ENCODE assay signal across 9 cellular contexts in genomic region chr20:6051505-6051904, GRCh38. TPM values are rescaled to one million over a fixed set of nuclear protein-coding genes. Genes with fewer than 3 reads are reported as not detected.
DNase-seq lines count a peak whose midpoint lies in the region; ATAC-seq, FAIRE-seq and TF ChIP-seq lines count a peak whose summit lies in the region.
"Had no signal": no experiment of that assay in that cellular context is flagged by ENCODE, and none has a peak within 500 bp of the region (broad histone marks: within the 10 kb centered on the region; RNA-seq: fewer than 3 reads in every experiment).

No MANE protein-coding gene starts in this region.

- peaks cover 23% of the 10 kb centered on the region for H3K4me1 ChIP-seq in HUES48 (ENCODE audit: control insufficient read depth, insufficient read depth, low read length)
- peaks cover 10% of the 10 kb centered on the region for H3K4me1 ChIP-seq in lower lobe of right lung

- H3K27ac Mint-ChIP-seq in activated CD4-positive, alpha-beta memory T cell treated with anti-CD3 and anti-CD28 coated beads for 36 hours, result no peak overlapping the region

- peak; percentile 55 to 57 for ATAC-seq in lower lobe of right lung
- ATAC-seq: sciatic nerve had no signal

- CTCF ChIA-PET in activated CD4-positive, alpha-beta memory T cell treated with anti-CD3 and anti-CD28 coated beads for 36 hours (lab: Charles Lee), result no interaction called here

- H3K27ac ChIP-seq in HUES48 (ENCODE audit: low read depth, low read length) (no peak overlapping the region), lower lobe of right lung (peak overlapping the region; percentile 68)

- H3K27me3 ChIP-seq in HUES48 (ENCODE audit: control insufficient read depth, insufficient read depth, low read length) (peaks cover 49% of the 10 kb centered on the region), bronchial epithelial cell (ENCODE audit: control insufficient read depth, insufficient read depth, low read length) (no peaks in the 10 kb centered on the region), lower lobe of right lung (ENCODE audit: low read depth) (peaks cover 23% of the 10 kb centered on the region)

- peak; percentile 81 for DNase-seq in AG10803 (ENCODE audit: low read depth)
- peak; percentile 72 for DNase-seq in bronchial epithelial cell (ENCODE audit: low read depth)
- DNase-seq in lower lobe of right lung, result no peak
- no peak for DNase-seq in GOT3 (lab: John Stamatoyannopoulos, UW)
- no peak for DNase-seq in NCI-H446 (lab: John Stamatoyannopoulos, UW)
- no peak for DNase-seq in activated CD4-positive, alpha-beta memory T cell treated with anti-CD3 and anti-CD28 coated beads for 36 hours
- no peak for DNase-seq in stimulated activated CD4-positive, alpha-beta T cell treated with anti-CD3 and anti-CD28 coated beads, Interleukin-15, amount 100 ng/mL, for 24 hours

- intact Hi-C loops in lower lobe of right lung (cut with DNase I), result no loop called here
- intact Hi-C loops in activated CD4-positive, alpha-beta memory T cell treated with anti-CD3 and anti-CD28 coated beads for 36 hours (cut with micrococcal nuclease), result no loop called here

- peak overlapping the region; percentile 48 for H3K4me3 ChIP-seq in AG10803 (ENCODE audit: low read length)
- H3K4me3 ChIP-seq in HUES48 (ENCODE audit: low read depth, low read length), result peak overlapping the region; percentile 62
- no peak overlapping the region for H3K4me3 ChIP-seq in bronchial epithelial cell (ENCODE audit: low read depth, low read length)
- H3K4me3 ChIP-seq in lower lobe of right lung, result peak overlapping the region; percentile 54

- H3K4me1 Mint-ChIP-seq in activated CD4-positive, alpha-beta memory T cell treated with anti-CD3 and anti-CD28 coated beads for 36 hours (ENCODE audit: low read depth), result peaks cover 5% of the 10 kb centered on the region

- no peak overlapping the region for H3K4me3 Mint-ChIP-seq in activated CD4-positive, alpha-beta memory T cell treated with anti-CD3 and anti-CD28 coated beads for 36 hours

- no peak for TF ChIP-seq CTCF in AG10803 (conservative IDR thresholded peaks at IDR 0.05; ENCODE audit: low read length)
- no peak for TF ChIP-seq CTCF in bronchial epithelial cell (IDR thresholded peaks at IDR 0.05; ENCODE audit: insufficient read depth, low read length, severe bottlenecking)
- no peak for TF ChIP-seq CTCF in lower lobe of right lung (IDR thresholded peaks at IDR 0.05)

- FAIRE-seq in bronchial epithelial cell (lab: Jason Lieb, UNC), result no peak

- POLR2A ChIA-PET in activated CD4-positive, alpha-beta memory T cell treated with anti-CD3 and anti-CD28 coated beads for 36 hours (lab: Charles Lee), result no interaction called here

- no peaks in the 10 kb centered on the region for H3K36me3 Mint-ChIP-seq in activated CD4-positive, alpha-beta memory T cell treated with anti-CD3 and anti-CD28 coated beads for 36 hours

- no peak overlapping the region for H3K9ac ChIP-seq in HUES48 (ENCODE audit: low read depth, low read length)

- no peaks in the 10 kb centered on the region for H3K9me3 Mint-ChIP-seq in activated CD4-positive, alpha-beta memory T cell treated with anti-CD3 and anti-CD28 coated beads for 36 hours

- H3K27me3 Mint-ChIP-seq in activated CD4-positive, alpha-beta memory T cell treated with anti-CD3 and anti-CD28 coated beads for 36 hours, result peaks cover 26% of the 10 kb centered on the region

- H3K9me3 ChIP-seq in HUES48 (ENCODE audit: control insufficient read depth, insufficient read depth, low read length) (no peaks in the 10 kb centered on the region), lower lobe of right lung (no peaks in the 10 kb centered on the region)

- no peaks in the 10 kb centered on the region for H3K36me3 ChIP-seq in HUES48 (ENCODE audit: control insufficient read depth, insufficient read depth, low read length)
- H3K36me3 ChIP-seq in bronchial epithelial cell (ENCODE audit: control insufficient read depth, insufficient read depth, low read length), result no peaks in the 10 kb centered on the region
- no peaks in the 10 kb centered on the region for H3K36me3 ChIP-seq in lower lobe of right lung

RNA-seq across cellular contexts. Expression of gene LRRN4, which starts 2.4 kb away (rescaled TPM):
- total RNA-seq in bronchial epithelial cell (not detected in 2 replicates), lower lobe of right lung (42.6 TPM)
- total RNA-seq in activated CD4-positive, alpha-beta memory T cell treated with anti-CD3 and anti-CD28 coated beads for 36 hours, result not detected

RNA-seq across cellular contexts. Expression of gene CRLS1, which starts 45.6 kb away (rescaled TPM):
- 21.9 and 38.4 TPM in 2 replicates for total RNA-seq in bronchial epithelial cell
- total RNA-seq in lower lobe of right lung, result 47.9 TPM
- total RNA-seq in activated CD4-positive, alpha-beta memory T cell treated with anti-CD3 and anti-CD28 coated beads for 36 hours, result 10 to 100 TPM; 36.5 to 38.4 TPM

Comparison
In these comparisons a context has a peak if more than half of its experiments do, and no peak if none do; other contexts are left out.
1. DNase-seq: peak in AG10803 (single experiment) and bronchial epithelial cell (single experiment); none in lower lobe of right lung (single experiment), GOT3 (single experiment), NCI-H446 (0 of 2), activated CD4-positive, alpha-beta memory T cell treated with anti-CD3 and anti-CD28 coated beads for 36 hours (single experiment) and stimulated activated CD4-positive, alpha-beta T cell treated with anti-CD3 and anti-CD28 coated beads, Interleukin-15, amount 100 ng/mL, for 24 hours (single experiment).
2. RNA of gene LRRN4, which starts 2.4 kb away (total RNA-seq): 42.6 TPM in lower lobe of right lung (single experiment); not detected in bronchial epithelial cell and not detected in activated CD4-positive, alpha-beta memory T cell treated with anti-CD3 and anti-CD28 coated beads for 36 hours; every median in the first group is over 10 times any median in the second.